In the genomic region with DNA sequence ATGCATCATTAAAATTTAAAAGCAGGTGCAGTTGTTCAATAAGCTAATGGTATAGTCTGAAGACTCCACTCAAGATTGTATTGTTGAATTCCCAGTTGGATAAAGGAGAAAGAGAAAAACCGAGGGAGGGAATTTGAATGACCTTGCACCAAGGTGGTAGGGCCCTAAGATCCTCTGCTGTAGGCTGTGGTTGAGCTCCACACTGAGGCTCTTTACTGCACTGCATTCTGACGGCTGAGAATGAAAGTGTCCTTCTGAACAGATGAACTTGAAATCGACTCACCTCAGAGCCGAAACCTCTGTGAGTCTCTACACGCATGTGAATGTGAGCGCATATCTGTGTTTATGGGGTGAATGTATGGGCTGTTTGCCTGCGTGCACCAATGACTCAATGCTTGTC, we compare ENCODE assay signal across 9 cellular contexts.
DNase-seq lines count a peak whose midpoint lies in the region; ATAC-seq and TF ChIP-seq lines count a peak whose summit lies in the region.
"Had no signal": no experiment of that assay in that cellular context is flagged by ENCODE, and none has a peak within 500 bp of the region (broad histone marks: within the 10 kb centered on the region; RNA-seq: fewer than 3 reads in every experiment).

No MANE protein-coding gene starts in this region.

- no peaks in the 10 kb centered on the region for H3K9me3 ChIP-seq in cardiac muscle cell (ENCODE audit: low read depth)
- H3K9me3 ChIP-seq in OCI-LY7 (ENCODE audit: low read length): no peaks in the 10 kb centered on the region
- no peaks in the 10 kb centered on the region for H3K9me3 ChIP-seq in transverse colon
- H3K9me3 ChIP-seq in vagina: no peaks in the 10 kb centered on the region

- no peaks in the 10 kb centered on the region for H3K4me1 Mint-ChIP-seq in activated T-cell treated with anti-CD3 and anti-CD28 coated beads, Interleukin-2, amount 50 U/mL, for 72 hours (ENCODE audit: low read depth)

- peak; percentile 2 to 77 for DNase-seq in cardiac muscle cell (ENCODE audit: low read depth in 1 of 2, low spot score in 1 of 2)
- DNase-seq in Right ventricle myocardium inferior (ENCODE audit: missing footprints): no peak
- DNase-seq in OCI-LY7 (ENCODE audit: low spot score): no peak
- DNase-seq in foreskin fibroblast: peak in 1 of 2 donors; percentile 34
- peak; percentile 42 for DNase-seq in transverse colon
- DNase-seq in activated T-cell treated with anti-CD3 and anti-CD28 coated beads, Interleukin-2, amount 50 U/mL, for 72 hours: no peak
- DNase-seq in vagina (ENCODE audit: extremely low spot score in 2 of 2): no peak
- DNase-seq in T-helper 1 cell: no peak

- H3K4me1 ChIP-seq in cardiac muscle cell (ENCODE audit: low read depth) (no peaks in the 10 kb centered on the region), OCI-LY7 (ENCODE audit: insufficient read depth, low read length, poor library complexity, severe bottlenecking) (no peaks in the 10 kb centered on the region), transverse colon (no peaks in the 10 kb centered on the region), vagina (no peaks in the 10 kb centered on the region)

- CTCF ChIA-PET in OCI-LY7 (lab: Charles Lee; ENCODE audit: unreplicated experiment): no interaction called here

- WGBS in transverse colon (ENCODE audit: low coverage in 1 of 2), 2 donors: 22 to 28% methylated on average over 6 to 7 of the region's 7 CpGs

- H3K36me3 ChIP-seq in cardiac muscle cell (no peaks in the 10 kb centered on the region), OCI-LY7 (ENCODE audit: insufficient read depth, low read length) (no peaks in the 10 kb centered on the region), transverse colon (no peaks in the 10 kb centered on the region), vagina (no peaks in the 10 kb centered on the region)

- no TSS peak for BruUV-seq in OCI-LY7 (replicated peaks; lab: Mats Ljungman, UMichigan)

- in situ Hi-C loops in transverse colon (cut with MboI; ENCODE audit: low pct_ligation_motif_present in 1 of 4, low pct_unique_long_range_greater_than_20kb in 1 of 4, low sequenced_read_pairs in 3 of 4): no loop called here

- no peaks in the 10 kb centered on the region for H4K20me1 ChIP-seq in OCI-LY7 (ENCODE audit: insufficient read depth, low read length)

- H3K4me3 Mint-ChIP-seq in activated T-cell treated with anti-CD3 and anti-CD28 coated beads, Interleukin-2, amount 50 U/mL, for 72 hours: no peak overlapping the region

- no peaks in the 10 kb centered on the region for H3K9me2 ChIP-seq in OCI-LY7 (ENCODE audit: insufficient read depth, low read length)

- no peaks in the 10 kb centered on the region for H3K27me3 Mint-ChIP-seq in activated T-cell treated with anti-CD3 and anti-CD28 coated beads, Interleukin-2, amount 50 U/mL, for 72 hours (ENCODE audit: low read depth)

- no peaks in the 10 kb centered on the region for H3K36me3 Mint-ChIP-seq in activated T-cell treated with anti-CD3 and anti-CD28 coated beads, Interleukin-2, amount 50 U/mL, for 72 hours (ENCODE audit: insufficient read depth in 2 of 2)

- H3K9me3 Mint-ChIP-seq in activated T-cell treated with anti-CD3 and anti-CD28 coated beads, Interleukin-2, amount 50 U/mL, for 72 hours: peaks cover 4 to 6% of the 10 kb centered on the region in 2 donors

- H3K4me3 ChIP-seq in cardiac muscle cell (no peak overlapping the region), OCI-LY7 (ENCODE audit: low read depth, low read length, poor library complexity, severe bottlenecking) (no peak overlapping the region), foreskin fibroblast (ENCODE audit: low read depth in 1 of 2, low read length in 2 of 2) (no peak overlapping the region), transverse colon (no peak overlapping the region), vagina (no peak overlapping the region)
- H3K4me3 ChIP-seq: skin epidermis had no signal

- H3K27me3 ChIP-seq in cardiac muscle cell (no peaks in the 10 kb centered on the region), transverse colon (no peaks in the 10 kb centered on the region), vagina (no peaks in the 10 kb centered on the region)

- TF ChIP-seq POLR2A in transverse colon (IDR thresholded peaks at IDR 0.05) (no peak), vagina (IDR thresholded peaks at IDR 0.05) (no peak)

- TF ChIP-seq CTCF in cardiac muscle cell (IDR thresholded peaks at IDR 0.05; ENCODE audit: low read depth, low read length): no peak
- TF ChIP-seq CTCF in OCI-LY7 (conservative IDR thresholded peaks at IDR 0.05; ENCODE audit: low read length): 0 out of 2 replicates have a peak, but pooled peaks have one; percentile 22
- TF ChIP-seq CTCF in foreskin fibroblast (IDR thresholded peaks at IDR 0.05; ENCODE audit: low read depth, low read length): peak; percentile 56
- TF ChIP-seq CTCF in transverse colon (IDR thresholded peaks at IDR 0.05): peak; percentile 32 to 69 (median 52)
- TF ChIP-seq CTCF in vagina (IDR thresholded peaks at IDR 0.05): no peak

- TF ChIP-seq EP300 in transverse colon (IDR thresholded peaks at IDR 0.05; ENCODE audit: low read depth): no peak

- POLR2A ChIA-PET in OCI-LY7 (lab: Charles Lee): no interaction called here

- H3K27ac Mint-ChIP-seq in activated T-cell treated with anti-CD3 and anti-CD28 coated beads, Interleukin-2, amount 50 U/mL, for 72 hours: no peak overlapping the region

- H3K27ac ChIP-seq in cardiac muscle cell (no peak overlapping the region), OCI-LY7 (ENCODE audit: low read depth, low read length, poor library complexity, severe bottlenecking) (no peak overlapping the region), transverse colon (no peak overlapping the region), vagina (no peak overlapping the region)
- H3K27ac ChIP-seq: skin epidermis had no signal

- intact Hi-C loops in Right ventricle myocardium inferior (cut with DNase I): no loop called here
- intact Hi-C loops in OCI-LY7 (cut with micrococcal nuclease; ENCODE audit: unreplicated experiment): no loop called here
- intact Hi-C loops in transverse colon (cut with DNase I; ENCODE audit: low total_unique reads): no loop called here
- intact Hi-C loops in vagina (cut with DNase I): no loop called here

- H3K4me2 ChIP-seq in OCI-LY7 (ENCODE audit: low read length): no peak overlapping the region

- H3K79me2 ChIP-seq in OCI-LY7 (ENCODE audit: insufficient read depth, low read depth, low read length): no peaks in the 10 kb centered on the region

- no peak for ATAC-seq in Right ventricle myocardium inferior
- no peak for ATAC-seq in activated T-cell treated with anti-CD3 and anti-CD28 coated beads, Interleukin-2, amount 50 U/mL, for 72 hours (replicated peaks in 1 of 2)

- H2AFZ ChIP-seq in OCI-LY7 (ENCODE audit: low read length): no peak overlapping the region

Comparison
In these comparisons a context has a peak if more than half of its experiments do, and no peak if none do; other contexts are left out.
1. DNase-seq: peak in cardiac muscle cell (2 of 2) and transverse colon (single experiment); none in Right ventricle myocardium inferior (single experiment), OCI-LY7 (single experiment), activated T-cell treated with anti-CD3 and anti-CD28 coated beads, Interleukin-2, amount 50 U/mL, for 72 hours (0 of 2), vagina (0 of 2) and T-helper 1 cell (0 of 5).
2. CTCF ChIP-seq: peak in OCI-LY7 (single experiment), foreskin fibroblast (single experiment) and transverse colon (5 of 5); none in cardiac muscle cell (single experiment) and vagina (0 of 3).